ENCODE assay signal across 8 cellular contexts in genomic region chr20:34522969-34523871, GRCh38. TPM values are rescaled to one million over a fixed set of nuclear protein-coding genes. Genes with fewer than 3 reads are reported as not detected.
DNase-seq lines count a peak whose midpoint lies in the region; ATAC-seq and TF ChIP-seq lines count a peak whose summit lies in the region.

No MANE protein-coding gene starts in this region.

- H3K36me3 Mint-ChIP-seq in HFFc6 (ENCODE audit: low read depth), result peaks cover 18% of the 10 kb centered on the region
- H3K36me3 Mint-ChIP-seq in activated naive CD8-positive, alpha-beta T cell treated with anti-CD3 and anti-CD28 coated beads for 36 hours, result peaks cover 21% of the 10 kb centered on the region

- H4K20me1 ChIP-seq in BLaER1 treated with 17β-estradiol and CSF1 and Interleukin-3, amounts not matched to agents 10 nM and 100 nM, result peaks cover 64 to 97% (median 83%) of the 10 kb centered on the region in 11 experiments

- peak overlapping the region in 4 of 11 experiments; percentile 12 to 48 (median 42); a peak in 1 of 22 replicates for H3K9ac ChIP-seq in BLaER1 treated with 17β-estradiol and CSF1 and Interleukin-3, amounts not matched to agents 10 nM and 100 nM
- no peak overlapping the region for H3K9ac ChIP-seq in neuronal stem cell (ENCODE audit: low read depth, low read length, poor library complexity)

- TF ChIP-seq POLR2A in gastrocnemius medialis (IDR thresholded peaks at IDR 0.05), result no peak

- H3K27ac ChIP-seq in BLaER1 treated with 17β-estradiol and CSF1 and Interleukin-3, amounts not matched to agents 10 nM and 100 nM, result peak overlapping the region in 2 of 11 experiments; percentile 2 to 6; a peak in 1 of 22 replicates
- H3K27ac ChIP-seq in left ventricle myocardium inferior (replicated peaks), result peak overlapping the region; percentile 72
- peak overlapping the region; percentile 78 to 87 (median 79) for H3K27ac ChIP-seq in gastrocnemius medialis
- no peak overlapping the region for H3K27ac ChIP-seq in neuronal stem cell (replicated peaks; ENCODE audit: low read length)

- peaks cover 47 to 94% (median 69%) of the 10 kb centered on the region in 11 experiments for H3K36me3 ChIP-seq in BLaER1 treated with 17β-estradiol and CSF1 and Interleukin-3, amounts not matched to agents 10 nM and 100 nM
- H3K36me3 ChIP-seq in left ventricle myocardium inferior (peaks cover 15% of the 10 kb centered on the region), gastrocnemius medialis (peaks cover 0 to 15% of the 10 kb centered on the region in 2 donors), neuronal stem cell (replicated peaks in 1 of 2; ENCODE audit: control insufficient read depth in 2 of 2, insufficient read depth in 2 of 2, low read length in 2 of 2) (peaks cover 16 to 78% of the 10 kb centered on the region in 2 donors)

- H2BK120ac ChIP-seq in neuronal stem cell (ENCODE audit: low read depth, low read length), result no peak overlapping the region

- H3K4me2 ChIP-seq in BLaER1 treated with 17β-estradiol and CSF1 and Interleukin-3, amounts not matched to agents 10 nM and 100 nM, result peak overlapping the region; percentile 4 to 51 (median 30); a peak in 18 of 22 replicates
- H3K4me2 ChIP-seq in neuronal stem cell (ENCODE audit: insufficient read depth, low read length, poor library complexity, severe bottlenecking), result no peak overlapping the region

- no peak overlapping the region for H3K4ac ChIP-seq in neuronal stem cell (ENCODE audit: low read length)

- H3K4me3 ChIP-seq in BLaER1 treated with 17β-estradiol and CSF1 and Interleukin-3, amounts not matched to agents 10 nM and 100 nM, result no peak overlapping the region
- no peak overlapping the region for H3K4me3 ChIP-seq in left ventricle myocardium inferior
- no peak overlapping the region for H3K4me3 ChIP-seq in gastrocnemius medialis
- H3K4me3 ChIP-seq in neuronal stem cell (ENCODE audit: low read length in 2 of 2), result no peak overlapping the region

- no peaks in the 10 kb centered on the region for H3K9me3 Mint-ChIP-seq in HFFc6
- no peaks in the 10 kb centered on the region for H3K9me3 Mint-ChIP-seq in activated naive CD8-positive, alpha-beta T cell treated with anti-CD3 and anti-CD28 coated beads for 36 hours

- no CpG with 5 or more reads among the region's 17 CpGs for WGBS in neuronal stem cell (ENCODE audit: extremely low coverage in 2 of 2, insufficient read length in 2 of 2, insufficient replicate concordance in 1 of 2), 2 donors

- TF ChIP-seq CTCF in HFFc6 (IDR thresholded peaks at IDR 0.05), result peak; percentile 78
- TF ChIP-seq CTCF in left ventricle myocardium inferior (IDR thresholded peaks at IDR 0.05; ENCODE audit: borderline replicate concordance), result peak; percentile 59
- peak; percentile 69 to 81 (median 70) for TF ChIP-seq CTCF in gastrocnemius medialis (IDR thresholded peaks at IDR 0.05 in 4 of 5, conservative IDR thresholded peaks at IDR 0.05 in 1 of 5)

- H3K27me3 Mint-ChIP-seq in HFFc6 (ENCODE audit: insufficient read depth), result peaks cover 8% of the 10 kb centered on the region
- no peaks in the 10 kb centered on the region for H3K27me3 Mint-ChIP-seq in activated naive CD8-positive, alpha-beta T cell treated with anti-CD3 and anti-CD28 coated beads for 36 hours

- H3K27me3 ChIP-seq in BLaER1 treated with 17β-estradiol and CSF1 and Interleukin-3, amounts not matched to agents 10 nM and 100 nM, result no peaks in the 10 kb centered on the region
- H3K27me3 ChIP-seq in left ventricle myocardium inferior (ENCODE audit: low read depth) (no peaks in the 10 kb centered on the region), gastrocnemius medialis (no peaks in the 10 kb centered on the region), neuronal stem cell (ENCODE audit: control insufficient read depth in 3 of 3, insufficient read depth in 3 of 3, low read depth in 1 of 3, low read length in 3 of 3) (no peaks in the 10 kb centered on the region)

- H3K4me1 Mint-ChIP-seq in HFFc6 (ENCODE audit: low read depth), result peaks cover 63% of the 10 kb centered on the region
- peaks cover 36% of the 10 kb centered on the region for H3K4me1 Mint-ChIP-seq in activated naive CD8-positive, alpha-beta T cell treated with anti-CD3 and anti-CD28 coated beads for 36 hours

- intact Hi-C loops in left ventricle myocardium inferior (cut with micrococcal nuclease), result no loop called here
- intact Hi-C loops in gastrocnemius medialis (cut with DNase I; ENCODE audit: low total_unique reads), result loop anchor here (1.0 to 5.0 kb wide), 2 partner anchors 211 to 331 kb away; no protein-coding TSS in a partner anchor
- intact Hi-C loops in posterior vena cava (cut with DNase I), result loop anchor here in 1 of 2 donors (10.0 kb wide), 1 partner anchor 208 kb away; no protein-coding TSS in a partner anchor

- no peak overlapping the region for H4K91ac ChIP-seq in neuronal stem cell (ENCODE audit: low read depth, low read length, poor library complexity)

- peaks cover 9% of the 10 kb centered on the region for H3K79me1 ChIP-seq in neuronal stem cell (ENCODE audit: low read depth, low read length)

- H2BK15ac ChIP-seq in neuronal stem cell (ENCODE audit: low read length), result no peak overlapping the region

- no peak overlapping the region for H2AFZ ChIP-seq in neuronal stem cell (ENCODE audit: low read length)

- H2AK5ac ChIP-seq in neuronal stem cell (ENCODE audit: low read depth, low read length), result no peak overlapping the region

- H3K27ac Mint-ChIP-seq in HFFc6, result peak overlapping the region; percentile 98
- H3K27ac Mint-ChIP-seq in activated naive CD8-positive, alpha-beta T cell treated with anti-CD3 and anti-CD28 coated beads for 36 hours, result no peak overlapping the region

- H3K23ac ChIP-seq in neuronal stem cell (ENCODE audit: low read depth, low read length, poor library complexity), result no peak overlapping the region

- no peak overlapping the region for H4K8ac ChIP-seq in neuronal stem cell (ENCODE audit: low read depth, low read length)

- no peak overlapping the region for H2BK5ac ChIP-seq in neuronal stem cell (ENCODE audit: low read length)

- peak overlapping the region; percentile 46 for H3K4me3 Mint-ChIP-seq in HFFc6
- no peak overlapping the region for H3K4me3 Mint-ChIP-seq in activated naive CD8-positive, alpha-beta T cell treated with anti-CD3 and anti-CD28 coated beads for 36 hours

- H2BK12ac ChIP-seq in neuronal stem cell (ENCODE audit: low read length), result no peak overlapping the region

- no peaks in the 10 kb centered on the region for H3K9me3 ChIP-seq in BLaER1 treated with 17β-estradiol and CSF1 and Interleukin-3, amounts not matched to agents 10 nM and 100 nM (replicated peaks in 1 of 11)
- H3K9me3 ChIP-seq in left ventricle myocardium inferior (replicated peaks) (no peaks in the 10 kb centered on the region), gastrocnemius medialis (no peaks in the 10 kb centered on the region), neuronal stem cell (replicated peaks in 1 of 2; ENCODE audit: control insufficient read depth in 2 of 2, insufficient read depth in 1 of 2, low read depth in 1 of 2, low read length in 2 of 2) (no peaks in the 10 kb centered on the region)

- in situ Hi-C loops in gastrocnemius medialis (cut with MboI; ENCODE audit: low sequenced_read_pairs in 4 of 4), result loop anchor here in 1 of 4 donors (5.0 kb wide), 1 partner anchor 211 kb away; no protein-coding TSS in a partner anchor

- peak; percentile 45 for DNase-seq in HFFc6
- peak; percentile 41 for DNase-seq in RPMI8226
- DNase-seq in activated naive CD8-positive, alpha-beta T cell treated with anti-CD3 and anti-CD28 coated beads for 36 hours, result peak; percentile 46
- peak; percentile 32 for DNase-seq in left ventricle myocardium inferior
- peak; percentile 56 to 82 for DNase-seq in gastrocnemius medialis
- DNase-seq in posterior vena cava (ENCODE audit: low spot score), result no peak
- no peak for DNase-seq in neuronal stem cell (ENCODE audit: low spot score)

- peak; percentile 63 to 77 for ATAC-seq in gastrocnemius medialis

- H3K14ac ChIP-seq in neuronal stem cell (ENCODE audit: low read length), result no peak overlapping the region

- H3K18ac ChIP-seq in neuronal stem cell (ENCODE audit: low read length), result no peak overlapping the region

- H3K4me1 ChIP-seq in BLaER1 treated with 17β-estradiol and CSF1 and Interleukin-3, amounts not matched to agents 10 nM and 100 nM, result peaks cover 11 to 64% (median 20%) of the 10 kb centered on the region in 10 experiments; a peak in 19 of 20 replicates
- peaks cover 88% of the 10 kb centered on the region for H3K4me1 ChIP-seq in left ventricle myocardium inferior
- peaks cover 65 to 82% of the 10 kb centered on the region in 2 donors for H3K4me1 ChIP-seq in gastrocnemius medialis
- no peaks in the 10 kb centered on the region for H3K4me1 ChIP-seq in neuronal stem cell (ENCODE audit: control insufficient read depth in 2 of 2, insufficient read depth in 1 of 2, low read depth in 1 of 2, low read length in 2 of 2)

RNA-seq across cellular contexts. Expression of gene DYNLRB1, which starts 7.0 kb away (rescaled TPM):
- 100 to 1,000 TPM; 194 to 277 (median 223) TPM for total RNA-seq in HFFc6 (2021; fragmentation: NEBNext Ultra II Directional; extraction: Animal tissue kit (Norgen Biotek cat#: 25700))
- total RNA-seq in activated naive CD8-positive, alpha-beta T cell treated with anti-CD3 and anti-CD28 coated beads for 36 hours, result 10 to 100 TPM; 72.0 to 76.9 TPM
- total RNA-seq in left ventricle myocardium inferior (166 TPM), gastrocnemius medialis (100 to 1,000 TPM; 115 to 216 (median 142) TPM), posterior vena cava (100 to 1,000 TPM; 116 to 124 TPM)
- polyA plus RNA-seq in neuronal stem cell (2013, experiment 1 of 2), result 334 TPM
- 321 TPM for polyA plus RNA-seq in neuronal stem cell (2013, experiment 2 of 2)

RNA-seq across cellular contexts. Expression of gene MAP1LC3A, which starts 35.3 kb away (rescaled TPM):
- 10 to 100 TPM; 20.2 to 34.6 (median 23.9) TPM for total RNA-seq in HFFc6 (2021; fragmentation: NEBNext Ultra II Directional; extraction: Animal tissue kit (Norgen Biotek cat#: 25700))
- total RNA-seq in activated naive CD8-positive, alpha-beta T cell treated with anti-CD3 and anti-CD28 coated beads for 36 hours, result under 1 TPM; 0.62 to 0.95 TPM
- total RNA-seq in left ventricle myocardium inferior (110 TPM), gastrocnemius medialis (10 to 100 TPM; 41.5 to 62.7 (median 56.4) TPM), posterior vena cava (10 to 100 TPM; 36.1 to 48.1 TPM)
- 10.4 TPM for polyA plus RNA-seq in neuronal stem cell (2013, experiment 1 of 2)
- polyA plus RNA-seq in neuronal stem cell (2013, experiment 2 of 2), result 10.7 TPM

Comparison
In these comparisons a context has a peak if more than half of its experiments do, and no peak if none do; other contexts are left out.
1. DNase-seq: peak in HFFc6 (single experiment), RPMI8226 (single experiment), activated naive CD8-positive, alpha-beta T cell treated with anti-CD3 and anti-CD28 coated beads for 36 hours (single experiment), left ventricle myocardium inferior (single experiment) and gastrocnemius medialis (2 of 2); none in posterior vena cava (single experiment) and neuronal stem cell (single experiment).
2. RNA of gene MAP1LC3A, which starts 35.3 kb away (total RNA-seq): 110 TPM in left ventricle myocardium inferior (single experiment), 41.5 to 62.7 TPM in gastrocnemius medialis, 36.1 to 48.1 TPM in posterior vena cava and 20.2 to 34.6 TPM in HFFc6; 0.62 to 0.95 TPM in activated naive CD8-positive, alpha-beta T cell treated with anti-CD3 and anti-CD28 coated beads for 36 hours; every median in the first group is over 10 times any median in the second.
3. Peak in every context shown above with its lines, with median percentiles within 50 percentile points of each other: CTCF ChIP-seq.